In the genomic region with DNA sequence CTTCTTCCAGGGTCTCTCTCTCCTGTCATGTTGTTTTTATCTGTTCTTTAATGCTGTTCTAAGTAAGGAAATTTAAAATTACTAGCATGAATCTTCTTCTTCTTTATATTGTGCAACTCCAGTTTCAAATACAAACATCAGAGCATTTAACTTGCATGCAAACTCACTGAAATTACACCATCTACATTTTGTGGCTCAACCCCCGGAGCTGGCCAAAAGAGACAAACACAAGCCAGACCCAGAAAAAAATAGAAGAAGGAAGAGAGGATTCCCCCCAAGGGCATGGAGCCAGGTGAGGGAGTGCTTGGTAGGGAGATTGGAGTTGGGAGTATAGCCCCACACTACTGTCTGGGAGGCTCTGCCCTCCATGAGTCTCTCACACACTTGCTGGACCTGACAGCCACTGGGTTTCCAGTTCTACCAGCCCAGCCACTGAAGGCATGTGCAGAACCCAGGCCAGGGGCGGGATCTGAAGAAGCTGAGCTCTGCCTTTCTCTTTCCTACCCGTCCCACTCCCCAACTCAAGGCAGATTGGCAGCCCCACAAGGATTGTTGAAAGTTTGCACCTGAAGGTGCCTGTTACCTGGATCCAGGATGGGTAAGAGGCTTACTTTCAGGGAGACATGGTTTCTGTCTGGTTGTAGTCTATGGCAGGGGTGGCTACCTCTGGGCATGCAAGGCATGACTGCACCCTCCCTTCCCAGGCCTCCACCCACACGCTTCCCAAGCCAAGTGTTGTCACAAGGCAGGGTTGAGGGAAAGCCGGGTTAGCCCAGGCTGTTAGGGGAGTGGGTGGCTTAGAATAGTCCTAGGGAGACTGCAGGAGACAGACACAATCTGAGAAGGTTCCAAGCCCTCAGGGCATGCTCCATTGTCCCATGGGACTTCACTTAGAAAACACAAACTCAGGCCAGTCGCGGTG, we compare ENCODE assay signal across 17 cellular contexts.
DNase-seq lines count a peak whose midpoint lies in the region; ATAC-seq and TF ChIP-seq lines count a peak whose summit lies in the region.
"Had no signal": no experiment of that assay in that cellular context is flagged by ENCODE, and none has a peak within 500 bp of the region (broad histone marks: within the 10 kb centered on the region; RNA-seq: fewer than 3 reads in every experiment).

No MANE protein-coding gene starts in this region.

- H3K9me2 ChIP-seq in hepatocyte (replicated peaks; ENCODE audit: insufficient read depth) = no peaks in the 10 kb centered on the region

- H3K27me3 ChIP-seq in hepatocyte = no peaks in the 10 kb centered on the region
- H3K27me3 ChIP-seq in CD8-positive, alpha-beta T cell (ENCODE audit: insufficient read depth, low read length) = no peaks in the 10 kb centered on the region
- H3K27me3 ChIP-seq: neural progenitor cell, stomach had no signal

- H3K4me3 ChIP-seq in hepatocyte = no peak overlapping the region
- no peak overlapping the region for H3K4me3 ChIP-seq in CD8-positive, alpha-beta T cell (ENCODE audit: low read depth, low read length)
- H3K4me3 ChIP-seq: neural progenitor cell, SK-N-MC, stomach had no signal

- TF ChIP-seq CTCF in WTC11 (IDR thresholded peaks at IDR 0.05) (no peak), hepatocyte (IDR thresholded peaks at IDR 0.05; ENCODE audit: poor library complexity) (no peak), type B pancreatic cell (conservative IDR thresholded peaks at IDR 0.05) (no peak)
- TF ChIP-seq CTCF in CD8-positive, alpha-beta T cell (IDR thresholded peaks at IDR 0.05) = no peak

- peaks cover 9% of the 10 kb centered on the region for H3K4me1 Mint-ChIP-seq in WTC11
- peaks cover 25% of the 10 kb centered on the region for H3K4me1 Mint-ChIP-seq in type B pancreatic cell (ENCODE audit: unreplicated experiment)
- no peaks in the 10 kb centered on the region for H3K4me1 Mint-ChIP-seq in CD8-positive, alpha-beta T cell (ENCODE audit: low read depth)

- no peaks in the 10 kb centered on the region for H3K36me3 Mint-ChIP-seq in WTC11
- no peaks in the 10 kb centered on the region for H3K36me3 Mint-ChIP-seq in type B pancreatic cell
- no peaks in the 10 kb centered on the region for H3K36me3 Mint-ChIP-seq in CD8-positive, alpha-beta T cell
- H3K36me3 Mint-ChIP-seq: brain, neural progenitor cell had no signal

- H2AFZ ChIP-seq in hepatocyte = peak overlapping the region; percentile 22
- H2AFZ ChIP-seq: neural progenitor cell had no signal

- ATAC-seq in WTC11 = peak; percentile 34
- ATAC-seq in CD8-positive, alpha-beta T cell = no peak
- ATAC-seq in HG02885 (IDR thresholded peaks at IDR 0.05; ENCODE audit: poor library complexity, unreplicated experiment) = no peak
- ATAC-seq: effector memory CD8-positive, alpha-beta T cell had no signal

- WGBS in hepatocyte (ENCODE audit: low lambda C conversion rate, missing lambda C conversion rate) = 84% methylated on average over 7 of the region's 7 CpGs

- H4K20me1 ChIP-seq in hepatocyte (ENCODE audit: insufficient read depth, poor library complexity, severe bottlenecking) = no peaks in the 10 kb centered on the region

- H3K9me3 Mint-ChIP-seq in WTC11 (no peaks in the 10 kb centered on the region), type B pancreatic cell (peaks cover 12% of the 10 kb centered on the region)
- peaks cover 3% of the 10 kb centered on the region for H3K9me3 Mint-ChIP-seq in CD8-positive, alpha-beta T cell
- H3K9me3 Mint-ChIP-seq: neural progenitor cell had no signal

- no peaks in the 10 kb centered on the region for H3K79me2 ChIP-seq in hepatocyte

- CTCF ChIA-PET in WTC11 (lab: Charles Lee) = no interaction called here
- CTCF ChIA-PET in CD8-positive, alpha-beta T cell (lab: Charles Lee) = no interaction called here

- peak; percentile 16 for DNase-seq in SKM-1 (lab: John Stamatoyannopoulos, UW; ENCODE audit: unreplicated experiment)
- no peak for DNase-seq in SKM-1 treated with dmso at 0.1 percent for 144 hours (lab: John Stamatoyannopoulos, UW; ENCODE audit: unreplicated experiment)
- no peak for DNase-seq in WTC11 (ENCODE audit: low spot score)
- DNase-seq in hepatocyte (ENCODE audit: low spot score) = no peak
- no peak for DNase-seq in type B pancreatic cell (ENCODE audit: extremely low spot score, unreplicated experiment)
- DNase-seq in stimulated activated CD4-positive, alpha-beta T cell treated with anti-CD3 and anti-CD28 coated beads, Interleukin-4, amount 100 ng/mL, for 1 hour = no peak
- no peak for DNase-seq in CD8-positive, alpha-beta T cell
- DNase-seq: effector memory CD8-positive, alpha-beta T cell; GOT3; hypothalamus; NCI-H2081 treated with DMSO at 0.1 percent for 48 hours; NK-92 treated with Interleukin-12 subunit alpha and Interleukin-12 subunit beta, amount 100 ng/mL, for 24 hours; stomach had no signal

- no peaks in the 10 kb centered on the region for H3K36me3 ChIP-seq in hepatocyte (replicated peaks; ENCODE audit: insufficient read depth, low read depth)
- no peaks in the 10 kb centered on the region for H3K36me3 ChIP-seq in CD8-positive, alpha-beta T cell (ENCODE audit: insufficient read depth, low read length)
- H3K36me3 ChIP-seq: neural progenitor cell, stomach had no signal

- H3K4me1 ChIP-seq in hepatocyte (ENCODE audit: insufficient read depth) = no peaks in the 10 kb centered on the region
- no peaks in the 10 kb centered on the region for H3K4me1 ChIP-seq in CD8-positive, alpha-beta T cell (ENCODE audit: insufficient read depth, low read length)
- H3K4me1 ChIP-seq: stomach had no signal

- no peak overlapping the region for H3K4me2 ChIP-seq in hepatocyte
- H3K4me2 ChIP-seq: neural progenitor cell had no signal

- intact Hi-C loops in CD8-positive, alpha-beta T cell (cut with DNase I, micrococcal nuclease) = no loop called here

- H3K27ac Mint-ChIP-seq in WTC11 (no peak overlapping the region), type B pancreatic cell (peak overlapping the region; percentile 77)
- no peak overlapping the region for H3K27ac Mint-ChIP-seq in CD8-positive, alpha-beta T cell
- H3K27ac Mint-ChIP-seq: effector memory CD8-positive, alpha-beta T cell; neural progenitor cell had no signal

- H3K9me3 ChIP-seq in hepatocyte (ENCODE audit: low read depth) = no peaks in the 10 kb centered on the region
- no peaks in the 10 kb centered on the region for H3K9me3 ChIP-seq in CD8-positive, alpha-beta T cell (ENCODE audit: low read length)
- H3K9me3 ChIP-seq: stomach had no signal

- POLR2A ChIA-PET in WTC11 (lab: Charles Lee) = no interaction called here
- POLR2A ChIA-PET in CD8-positive, alpha-beta T cell (lab: Charles Lee) = no interaction called here

- no peaks in the 10 kb centered on the region for H3K27me3 Mint-ChIP-seq in WTC11 (ENCODE audit: low read depth)
- no peaks in the 10 kb centered on the region for H3K27me3 Mint-ChIP-seq in type B pancreatic cell
- no peaks in the 10 kb centered on the region for H3K27me3 Mint-ChIP-seq in CD8-positive, alpha-beta T cell (ENCODE audit: low read depth)
- H3K27me3 Mint-ChIP-seq: brain; effector memory CD8-positive, alpha-beta T cell had no signal

- H3K27ac ChIP-seq in hepatocyte = peak overlapping the region; percentile 47
- no peak overlapping the region for H3K27ac ChIP-seq in CD8-positive, alpha-beta T cell (ENCODE audit: low read depth, low read length)
- H3K27ac ChIP-seq: neural progenitor cell, SK-N-MC had no signal

- H3K4me3 Mint-ChIP-seq in WTC11 (no peak overlapping the region), type B pancreatic cell (no peak overlapping the region)
- H3K4me3 Mint-ChIP-seq in CD8-positive, alpha-beta T cell = no peak overlapping the region
- H3K4me3 Mint-ChIP-seq: brain; effector memory CD8-positive, alpha-beta T cell; neural progenitor cell had no signal

TF ChIP-seq in WTC11, 78 proteins besides CTCF, POLR2A, EP300 and RAD21 (continues in another document):
- TF ChIP-seq, protein P1, sequence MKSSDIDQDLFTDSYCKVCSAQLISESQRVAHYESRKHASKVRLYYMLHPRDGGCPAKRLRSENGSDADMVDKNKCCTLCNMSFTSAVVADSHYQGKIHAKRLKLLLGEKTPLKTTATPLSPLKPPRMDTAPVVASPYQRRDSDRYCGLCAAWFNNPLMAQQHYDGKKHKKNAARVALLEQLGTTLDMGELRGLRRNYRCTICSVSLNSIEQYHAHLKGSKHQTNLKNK (CRISPR knock-in tag; IDR thresholded peaks at IDR 0.05) = no peak
- TF ChIP-seq JUN (CRISPR knock-in tag; IDR thresholded peaks at IDR 0.05) (no peak), ZNF396 (CRISPR knock-in tag; IDR thresholded peaks at IDR 0.05; ENCODE audit: borderline replicate concordance) (no peak), EMX1 (CRISPR knock-in tag; IDR thresholded peaks at IDR 0.05) (no peak), ZNF121 (CRISPR knock-in tag; IDR thresholded peaks at IDR 0.05) (no peak)
- TF ChIP-seq, protein P2, sequence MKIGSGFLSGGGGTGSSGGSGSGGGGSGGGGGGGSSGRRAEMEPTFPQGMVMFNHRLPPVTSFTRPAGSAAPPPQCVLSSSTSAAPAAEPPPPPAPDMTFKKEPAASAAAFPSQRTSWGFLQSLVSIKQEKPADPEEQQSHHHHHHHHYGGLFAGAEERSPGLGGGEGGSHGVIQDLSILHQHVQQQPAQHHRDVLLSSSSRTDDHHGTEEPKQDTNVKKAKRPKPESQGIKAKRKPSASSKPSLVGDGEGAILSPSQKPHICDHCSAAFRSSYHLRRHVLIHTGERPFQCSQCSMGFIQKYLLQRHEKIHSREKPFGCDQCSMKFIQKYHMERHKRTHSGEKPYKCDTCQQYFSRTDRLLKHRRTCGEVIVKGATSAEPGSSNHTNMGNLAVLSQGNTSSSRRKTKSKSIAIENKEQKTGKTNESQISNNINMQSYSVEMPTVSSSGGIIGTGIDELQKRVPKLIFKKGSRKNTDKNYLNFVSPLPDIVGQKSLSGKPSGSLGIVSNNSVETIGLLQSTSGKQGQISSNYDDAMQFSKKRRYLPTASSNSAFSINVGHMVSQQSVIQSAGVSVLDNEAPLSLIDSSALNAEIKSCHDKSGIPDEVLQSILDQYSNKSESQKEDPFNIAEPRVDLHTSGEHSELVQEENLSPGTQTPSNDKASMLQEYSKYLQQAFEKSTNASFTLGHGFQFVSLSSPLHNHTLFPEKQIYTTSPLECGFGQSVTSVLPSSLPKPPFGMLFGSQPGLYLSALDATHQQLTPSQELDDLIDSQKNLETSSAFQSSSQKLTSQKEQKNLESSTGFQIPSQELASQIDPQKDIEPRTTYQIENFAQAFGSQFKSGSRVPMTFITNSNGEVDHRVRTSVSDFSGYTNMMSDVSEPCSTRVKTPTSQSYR (CRISPR knock-in tag; IDR thresholded peaks at IDR 0.05) = no peak
